35 cellular contexts compared by ENCODE assay signal in the genomic region with DNA sequence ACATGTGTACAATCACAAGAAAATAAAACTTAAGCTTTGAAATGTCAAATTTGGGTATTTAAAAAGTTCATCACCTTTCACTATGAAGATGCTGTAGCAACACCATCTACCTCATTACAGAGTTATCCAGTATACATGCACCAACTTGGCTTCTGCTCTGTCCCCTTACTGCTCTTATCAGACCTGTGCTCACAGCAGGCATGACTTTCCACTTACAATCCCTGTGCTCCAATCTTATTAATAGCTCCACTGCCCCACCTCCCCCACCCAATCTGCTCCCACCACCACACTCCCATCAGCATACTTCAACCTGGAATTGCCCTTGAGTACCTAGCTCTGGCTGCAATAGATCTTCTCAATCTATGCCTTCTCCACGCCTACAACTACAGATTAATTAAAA. TPM values are rescaled to one million over a fixed set of nuclear protein-coding genes. Genes with fewer than 3 reads are reported as not detected.
"Had no signal": no experiment of that assay in that cellular context is flagged by ENCODE, and none has a peak within 500 bp of the region (broad histone marks: within the 10 kb centered on the region; RNA-seq: fewer than 3 reads in every experiment).

No MANE protein-coding gene starts in this region.

- H3K4me1 Mint-ChIP-seq: activated B cell treated with CpG ODN at 0.5 μM for 24 hours; activated CD4-positive, alpha-beta T cell treated with anti-CD3 and anti-CD28 coated beads for 36 hours; activated CD8-positive, alpha-beta memory T cell treated with anti-CD3 and anti-CD28 coated beads, Interleukin-2, amount 10 ng/mL, durations not matched to agents 7 days and 5 days; activated naive CD4-positive, alpha-beta T cell treated with anti-CD3 and anti-CD28 coated beads, Interleukin-2, amount 50 U/mL, for 24 hours had no signal

- H3K36me3 ChIP-seq: gastrocnemius medialis, WERI-Rb-1 had no signal

- H3K27ac ChIP-seq: adrenal gland, body of pancreas, coronary artery, dorsolateral prefrontal cortex, esophagus muscularis mucosa, foreskin keratinocyte, gastrocnemius medialis, WERI-Rb-1 had no signal

- DNase-seq: activated B cell treated with CpG ODN at 0.5 μM for 24 hours; activated CD4-positive, alpha-beta memory T cell treated with anti-CD3 and anti-CD28 coated beads for 36 hours; activated CD4-positive, alpha-beta T cell treated with anti-CD3 and anti-CD28 coated beads for 36 hours; activated CD4-positive, alpha-beta T cell treated with anti-CD3 and anti-CD28 coated beads, Interleukin-2, amount 10 ng/mL, durations not matched to agents 24 days and 14 days; activated CD4-positive, CD25-positive, alpha-beta regulatory T cell treated with anti-CD3 and anti-CD28 coated beads, Interleukin-2, amount 50 U/mL, for 72 hours; activated CD8-positive, alpha-beta memory T cell treated with anti-CD3 and anti-CD28 coated beads, Interleukin-2, amount 10 ng/mL, durations not matched to agents 7 days and 5 days; activated CD8-positive, alpha-beta memory T cell treated with anti-CD3 and anti-CD28 coated beads, Interleukin-2, amount 50 U/mL, for 4 hours; activated CD8-positive, alpha-beta T cell treated with anti-CD3 and anti-CD28 coated beads, Interleukin-2, amount 10 ng/mL, durations not matched to agents 7 days and 5 days; activated effector memory CD4-positive, alpha-beta T cell treated with anti-CD3 and anti-CD28 coated beads, Interleukin-2, amount 50 U/mL, for 16 hours; activated naive CD4-positive, alpha-beta T cell treated with anti-CD3 and anti-CD28 coated beads for 36 hours; activated naive CD8-positive, alpha-beta T cell treated with anti-CD3 and anti-CD28 coated beads for 36 hours; activated naive CD8-positive, alpha-beta T cell treated with anti-CD3 and anti-CD28 coated beads, Interleukin-2, amount 50 U/mL, for 24 hours; activated T-cell treated with anti-CD3 and anti-CD28 coated beads for 4 hours; activated T-cell treated with anti-CD3 and anti-CD28 coated beads, Interleukin-2, amount 50 U/mL, for 24 hours; adrenal gland; amygdala; aorta; body of pancreas; dorsolateral prefrontal cortex; effector memory CD4-positive, alpha-beta T cell; erythroblast; foreskin keratinocyte; gastrocnemius medialis; glutamatergic neuron; T-helper 1 cell; T-helper 17 cell; T1000; WERI-Rb-1 had no signal

- H3K27ac Mint-ChIP-seq: activated CD4-positive, alpha-beta memory T cell treated with anti-CD3 and anti-CD28 coated beads for 36 hours; activated CD4-positive, alpha-beta T cell treated with anti-CD3 and anti-CD28 coated beads for 36 hours; activated CD4-positive, alpha-beta T cell treated with anti-CD3 and anti-CD28 coated beads, Interleukin-2, amount 10 ng/mL, durations not matched to agents 24 days and 14 days; activated CD8-positive, alpha-beta memory T cell treated with anti-CD3 and anti-CD28 coated beads, Interleukin-2, amount 10 ng/mL, durations not matched to agents 7 days and 5 days; activated CD8-positive, alpha-beta T cell treated with anti-CD3 and anti-CD28 coated beads, Interleukin-2, amount 10 ng/mL, durations not matched to agents 7 days and 5 days; activated naive CD4-positive, alpha-beta T cell treated with anti-CD3 and anti-CD28 coated beads for 36 hours; activated naive CD4-positive, alpha-beta T cell treated with anti-CD3 and anti-CD28 coated beads, Interleukin-2, amount 50 U/mL, for 24 hours; activated naive CD8-positive, alpha-beta T cell treated with anti-CD3 and anti-CD28 coated beads for 36 hours; activated naive CD8-positive, alpha-beta T cell treated with anti-CD3 and anti-CD28 coated beads, Interleukin-2, amount 50 U/mL, for 24 hours; activated T-cell treated with anti-CD3 and anti-CD28 coated beads, Interleukin-2, amount 50 U/mL, for 24 hours; activated T-helper 2 cell treated with anti-CD3 and anti-CD28 coated beads, Interferon-gamma antibody, Interleukin-2, Interleukin-4, amounts not matched to agents 10 μg/mL and 5 μg/mL and 100 μg/mL, durations not matched to agents 14 hours and 24 hours and 36 hours; dendritic cell treated with granulocyte-macrophage colony-stimulating factor and Interleukin-4, amounts not matched to agents 40 ng/mL and 50 ng/mL, for 4 days; T-helper 17 cell; T-helper 2 cell treated with Interferon-gamma antibody and Interleukin-4, amounts not matched to agents 5 μg/mL and 100 μg/mL, for 36 hours had no signal

- H3K27me3 ChIP-seq: adrenal gland, body of pancreas, dorsolateral prefrontal cortex, esophagus muscularis mucosa, foreskin keratinocyte, gastrocnemius medialis had no signal

- H3K4me1 ChIP-seq: adrenal gland, body of pancreas, esophagus muscularis mucosa, foreskin keratinocyte, gastrocnemius medialis had no signal

- H3K4me3 Mint-ChIP-seq: activated B cell treated with CpG ODN at 0.5 μM for 24 hours; activated CD4-positive, alpha-beta memory T cell treated with anti-CD3 and anti-CD28 coated beads for 36 hours; activated CD4-positive, alpha-beta T cell treated with anti-CD3 and anti-CD28 coated beads for 36 hours; activated CD4-positive, alpha-beta T cell treated with anti-CD3 and anti-CD28 coated beads, Interleukin-2, amount 10 ng/mL, durations not matched to agents 24 days and 14 days; activated CD8-positive, alpha-beta memory T cell treated with anti-CD3 and anti-CD28 coated beads, Interleukin-2, amount 10 ng/mL, durations not matched to agents 7 days and 5 days; activated CD8-positive, alpha-beta T cell treated with anti-CD3 and anti-CD28 coated beads, Interleukin-2, amount 10 ng/mL, durations not matched to agents 7 days and 5 days; activated naive CD4-positive, alpha-beta T cell treated with anti-CD3 and anti-CD28 coated beads for 36 hours; activated naive CD4-positive, alpha-beta T cell treated with anti-CD3 and anti-CD28 coated beads, Interleukin-2, amount 50 U/mL, for 24 hours; activated naive CD8-positive, alpha-beta T cell treated with anti-CD3 and anti-CD28 coated beads for 36 hours; activated naive CD8-positive, alpha-beta T cell treated with anti-CD3 and anti-CD28 coated beads, Interleukin-2, amount 50 U/mL, for 24 hours; activated T-cell treated with anti-CD3 and anti-CD28 coated beads, Interleukin-2, amount 50 U/mL, for 24 hours; central memory CD8-positive, alpha-beta T cell; dendritic cell treated with granulocyte-macrophage colony-stimulating factor and Interleukin-4, amounts not matched to agents 40 ng/mL and 50 ng/mL, for 4 days; T-helper 17 cell; T-helper 2 cell treated with Interferon-gamma antibody and Interleukin-4, amounts not matched to agents 5 μg/mL and 100 μg/mL, for 36 hours had no signal

- H3K4me3 ChIP-seq: adrenal gland, body of pancreas, coronary artery, dorsolateral prefrontal cortex, esophagus muscularis mucosa, gastrocnemius medialis had no signal

- H3K27me3 Mint-ChIP-seq: activated B cell treated with CpG ODN at 0.5 μM for 24 hours; activated CD4-positive, alpha-beta memory T cell treated with anti-CD3 and anti-CD28 coated beads for 36 hours; activated CD4-positive, alpha-beta T cell treated with anti-CD3 and anti-CD28 coated beads for 36 hours; activated CD4-positive, alpha-beta T cell treated with anti-CD3 and anti-CD28 coated beads, Interleukin-2, amount 10 ng/mL, durations not matched to agents 24 days and 14 days; activated CD8-positive, alpha-beta memory T cell treated with anti-CD3 and anti-CD28 coated beads, Interleukin-2, amount 10 ng/mL, durations not matched to agents 7 days and 5 days; activated naive CD4-positive, alpha-beta T cell treated with anti-CD3 and anti-CD28 coated beads, Interleukin-2, amount 50 U/mL, for 24 hours; activated naive CD8-positive, alpha-beta T cell treated with anti-CD3 and anti-CD28 coated beads for 36 hours; activated naive CD8-positive, alpha-beta T cell treated with anti-CD3 and anti-CD28 coated beads, Interleukin-2, amount 50 U/mL, for 24 hours; activated T-cell treated with anti-CD3 and anti-CD28 coated beads, Interleukin-2, amount 50 U/mL, for 24 hours; central memory CD8-positive, alpha-beta T cell; dendritic cell treated with granulocyte-macrophage colony-stimulating factor and Interleukin-4, amounts not matched to agents 40 ng/mL and 50 ng/mL, for 4 days; T-helper 17 cell had no signal

- ATAC-seq: activated CD4-positive, alpha-beta T cell treated with anti-CD3 and anti-CD28 coated beads for 36 hours; activated CD8-positive, alpha-beta memory T cell treated with anti-CD3 and anti-CD28 coated beads, Interleukin-2, amount 10 ng/mL, durations not matched to agents 7 days and 5 days; activated CD8-positive, alpha-beta T cell treated with anti-CD3 and anti-CD28 coated beads, Interleukin-2, amount 10 ng/mL, durations not matched to agents 7 days and 5 days; activated naive CD8-positive, alpha-beta T cell treated with anti-CD3 and anti-CD28 coated beads, Interleukin-2, amount 50 U/mL, for 24 hours; body of pancreas; foreskin keratinocyte; gastrocnemius medialis; T-helper 17 cell had no signal

- H3K9me3 Mint-ChIP-seq: activated B cell treated with CpG ODN at 0.5 μM for 24 hours; activated CD4-positive, alpha-beta memory T cell treated with anti-CD3 and anti-CD28 coated beads for 36 hours; activated CD4-positive, alpha-beta T cell treated with anti-CD3 and anti-CD28 coated beads, Interleukin-2, amount 10 ng/mL, durations not matched to agents 24 days and 14 days; activated naive CD4-positive, alpha-beta T cell treated with anti-CD3 and anti-CD28 coated beads for 36 hours; activated naive CD4-positive, alpha-beta T cell treated with anti-CD3 and anti-CD28 coated beads, Interleukin-2, amount 50 U/mL, for 24 hours; activated naive CD8-positive, alpha-beta T cell treated with anti-CD3 and anti-CD28 coated beads for 36 hours; activated naive CD8-positive, alpha-beta T cell treated with anti-CD3 and anti-CD28 coated beads, Interleukin-2, amount 50 U/mL, for 24 hours; activated T-cell treated with anti-CD3 and anti-CD28 coated beads, Interleukin-2, amount 50 U/mL, for 24 hours; activated T-helper 2 cell treated with anti-CD3 and anti-CD28 coated beads, Interferon-gamma antibody, Interleukin-2, Interleukin-4, amounts not matched to agents 10 μg/mL and 5 μg/mL and 100 μg/mL, durations not matched to agents 14 hours and 24 hours and 36 hours; dendritic cell treated with granulocyte-macrophage colony-stimulating factor and Interleukin-4, amounts not matched to agents 40 ng/mL and 50 ng/mL, for 4 days; T-helper 2 cell treated with Interferon-gamma antibody and Interleukin-4, amounts not matched to agents 5 μg/mL and 100 μg/mL, for 36 hours had no signal

- H3K9me3 ChIP-seq: adrenal gland, body of pancreas, esophagus muscularis mucosa, gastrocnemius medialis had no signal

RNA-seq across cellular contexts. Expression of a gene that starts 25.2 kb away (rescaled TPM):
- total RNA-seq: foreskin keratinocyte had no signal
- polyA plus RNA-seq: foreskin keratinocyte had no signal
